ENCODE assay signal across 14 cellular contexts in genomic region chr1:52748119-52748518, GRCh38. TPM values are rescaled to one million over a fixed set of nuclear protein-coding genes. Genes with fewer than 3 reads are reported as not detected.
DNase-seq lines count a peak whose midpoint lies in the region; ATAC-seq, FAIRE-seq and TF ChIP-seq lines count a peak whose summit lies in the region.
"Had no signal": no experiment of that assay in that cellular context is flagged by ENCODE, and none has a peak within 500 bp of the region (broad histone marks: within the 10 kb centered on the region; RNA-seq: fewer than 3 reads in every experiment).

No MANE protein-coding gene starts in this region.

- DNase-seq in heart left ventricle (no peak), Right ventricle myocardium superior (no peak), SW480 (ENCODE audit: low spot score) (peak; percentile 16), kidney (no peak), type B pancreatic cell (ENCODE audit: extremely low spot score, unreplicated experiment) (no peak), NCI-H1694 (lab: John Stamatoyannopoulos, UW) (no peak), NCI-H2107 (lab: John Stamatoyannopoulos, UW) (no peak)
- DNase-seq: activated CD4-positive, alpha-beta T cell treated with anti-CD3 and anti-CD28 coated beads for 4 hours; right cardiac atrium had no signal

- no peak overlapping the region for H3K4me3 Mint-ChIP-seq in type B pancreatic cell
- H3K4me3 Mint-ChIP-seq: activated T-helper 17 cell treated with anti-CD3 and anti-CD28 coated beads, Interleukin-2, amount 50 U/mL, for 72 hours; central memory CD8-positive, alpha-beta T cell had no signal

- H3K27ac Mint-ChIP-seq in type B pancreatic cell = no peak overlapping the region
- H3K27ac Mint-ChIP-seq: activated T-helper 17 cell treated with anti-CD3 and anti-CD28 coated beads, Interleukin-2, amount 50 U/mL, for 72 hours had no signal

- peaks cover 7 to 78% (median 35%) of the 10 kb centered on the region in 12 donors for H3K4me1 ChIP-seq in heart left ventricle
- peaks cover 9 to 26% of the 10 kb centered on the region in 2 donors for H3K4me1 ChIP-seq in kidney (ENCODE audit: control insufficient read depth in 1 of 2, insufficient read depth in 1 of 2, low read depth in 1 of 2, low read length in 2 of 2)

- H3K4me3 ChIP-seq in heart left ventricle = no peak overlapping the region
- H3K4me3 ChIP-seq in kidney (ENCODE audit: low read length in 2 of 2) = no peak overlapping the region
- H3K4me3 ChIP-seq: SJSA1, suprapubic skin had no signal

- ATAC-seq in heart left ventricle = no peak
- ATAC-seq in Right ventricle myocardium superior (ENCODE audit: poor library complexity) = no peak
- no peak for ATAC-seq in HG03460 (IDR thresholded peaks at IDR 0.05; ENCODE audit: unreplicated experiment)
- ATAC-seq: activated T-helper 17 cell treated with anti-CD3 and anti-CD28 coated beads, Interleukin-2, amount 50 U/mL, for 72 hours; right cardiac atrium had no signal

- TF ChIP-seq POLR2A in heart left ventricle (IDR thresholded peaks at IDR 0.05) = no peak

- no peaks in the 10 kb centered on the region for H3K27me3 Mint-ChIP-seq in type B pancreatic cell
- H3K27me3 Mint-ChIP-seq: activated T-helper 17 cell treated with anti-CD3 and anti-CD28 coated beads, Interleukin-2, amount 50 U/mL, for 72 hours; central memory CD8-positive, alpha-beta T cell had no signal

- no peaks in the 10 kb centered on the region for H3K9me3 ChIP-seq in heart left ventricle
- H3K9me3 ChIP-seq in kidney (ENCODE audit: control insufficient read depth in 1 of 2, low read length in 2 of 2) = no peaks in the 10 kb centered on the region
- H3K9me3 ChIP-seq: SJSA1, suprapubic skin had no signal

- peaks cover 3% of the 10 kb centered on the region for H3K9me3 Mint-ChIP-seq in type B pancreatic cell
- H3K9me3 Mint-ChIP-seq: activated T-helper 17 cell treated with anti-CD3 and anti-CD28 coated beads, Interleukin-2, amount 50 U/mL, for 72 hours; central memory CD8-positive, alpha-beta T cell had no signal

- no peak for FAIRE-seq in kidney (lab: Jason Lieb, UNC)

- no peaks in the 10 kb centered on the region for H3K27me3 ChIP-seq in heart left ventricle
- H3K27me3 ChIP-seq: SJSA1, suprapubic skin had no signal

- intact Hi-C loops in heart left ventricle (cut with DNase I) (no loop called here), Right ventricle myocardium superior (cut with DNase I) (no loop called here), kidney (cut with DNase I) (no loop called here)

- peaks cover 4% of the 10 kb centered on the region for H3K36me3 Mint-ChIP-seq in type B pancreatic cell

- H3K36me3 ChIP-seq in heart left ventricle (no peaks in the 10 kb centered on the region), kidney (ENCODE audit: control insufficient read depth in 1 of 2, insufficient read depth in 2 of 2, low read length in 2 of 2) (peaks cover 0 to 2% of the 10 kb centered on the region in 2 donors)
- H3K36me3 ChIP-seq: SJSA1, suprapubic skin had no signal

- TF ChIP-seq CTCF in heart left ventricle (IDR thresholded peaks at IDR 0.05) = peak in 7 of 12 donors; percentile 7 to 37 (median 23)
- TF ChIP-seq CTCF in kidney (IDR thresholded peaks at IDR 0.05; ENCODE audit: borderline replicate concordance, extremely low read depth, insufficient read depth) = peak; percentile 9
- peak; percentile 38 for TF ChIP-seq CTCF in type B pancreatic cell (conservative IDR thresholded peaks at IDR 0.05)

- H3K27ac ChIP-seq in heart left ventricle (no peak overlapping the region), kidney (ENCODE audit: low read depth in 2 of 2, low read length in 2 of 2) (no peak overlapping the region)
- H3K27ac ChIP-seq: SJSA1, suprapubic skin had no signal

- peaks cover 24% of the 10 kb centered on the region for H3K4me1 Mint-ChIP-seq in type B pancreatic cell (ENCODE audit: unreplicated experiment)

- no peak overlapping the region for H3K9ac ChIP-seq in kidney (ENCODE audit: low read length in 2 of 2)

RNA-seq across cellular contexts. Expression of gene ZYG11B, which starts 21.9 kb away (rescaled TPM):
- 10 to 100 TPM; 45.8 to 85.4 (median 72.4) TPM for total RNA-seq in heart left ventricle
- 10 to 100 TPM; 16.6 to 28.6 TPM for polyA plus RNA-seq in heart left ventricle
- total RNA-seq in Right ventricle myocardium superior = 75.0 TPM
- 28.2 TPM for total RNA-seq in kidney
- polyA plus RNA-seq in kidney (ENCODE audit: insufficient read depth, low read depth, low replicate concordance) = 7.8 TPM
- total RNA-seq in type B pancreatic cell (ENCODE audit: low replicate concordance) = 23.1 and 32.3 TPM in 2 replicates

RNA-seq across cellular contexts. Expression of gene COA7, which starts 50.0 kb away (rescaled TPM):
- total RNA-seq in heart left ventricle = 10 to 100 TPM; 10.6 to 19.5 (median 16.3) TPM
- 10 to 100 TPM in 1 of 2 donors, 1 to 10 TPM in 1; 6.4 to 19.3 TPM for polyA plus RNA-seq in heart left ventricle
- 18.6 TPM for total RNA-seq in Right ventricle myocardium superior
- total RNA-seq in kidney = 19.1 TPM
- 12.2 TPM for polyA plus RNA-seq in kidney (ENCODE audit: insufficient read depth, low read depth, low replicate concordance)
- total RNA-seq in type B pancreatic cell (ENCODE audit: low replicate concordance) = 25.1 and 27.9 TPM in 2 replicates
